Comparison of ENCODE assay signal across 16 cellular contexts in genomic region chr11:76773921-76774361, GRCh38. TPM values are rescaled to one million over a fixed set of nuclear protein-coding genes. Genes with fewer than 3 reads are reported as not detected.
A peak's percentile ranks its signal among the peaks of the same experiment; 100 is the strongest.
DNase-seq lines count a peak whose midpoint lies in the region; ATAC-seq and TF ChIP-seq lines count a peak whose summit lies in the region.
"Had no signal": no experiment of that assay in that cellular context is flagged by ENCODE, and none has a peak within 500 bp of the region (broad histone marks: within the 10 kb centered on the region; RNA-seq: fewer than 3 reads in every experiment).

No MANE protein-coding gene starts in this region.

- TF ChIP-seq CTCF in IMR-90 (conservative IDR thresholded peaks at IDR 0.05; ENCODE audit: low read depth, low read length) (no peak), mammary epithelial cell (conservative IDR thresholded peaks at IDR 0.05 in 1 of 2, IDR thresholded peaks at IDR 0.05 in 1 of 2; ENCODE audit: extremely low read depth in 1 of 2, insufficient read depth in 1 of 2, low read depth in 1 of 2, low read length in 2 of 2) (no peak), thyroid gland (IDR thresholded peaks at IDR 0.05) (no peak)

- H2BK20ac ChIP-seq in IMR-90 (ENCODE audit: low read depth, low read length): no peak overlapping the region

- no peak overlapping the region for H4K91ac ChIP-seq in IMR-90 (ENCODE audit: insufficient read depth, low read depth, low read length)

- H2AK5ac ChIP-seq in IMR-90 (ENCODE audit: low read depth, low read length): peak overlapping the region; percentile 28; the same call in 1 of the 2 replicates

- H2AK9ac ChIP-seq in IMR-90 (replicated peaks; ENCODE audit: low read depth, low read length, poor library complexity): no peak overlapping the region

- H4K5ac ChIP-seq in IMR-90 (ENCODE audit: low read depth, low read length): no peak overlapping the region

- ATAC-seq in IMR-90 (ENCODE audit: low read depth): no peak
- ATAC-seq: activated T-cell treated with anti-CD3 and anti-CD28 coated beads, Interleukin-2, amount 50 U/mL, for 72 hours had no signal

- no peak for TF ChIP-seq RAD21 in IMR-90 (IDR thresholded peaks at IDR 0.05; ENCODE audit: low read length)

- dilution Hi-C loops in IMR-90 (cut with HindIII; ENCODE audit: low sequenced_read_pairs, unreplicated experiment): no loop called here
- dilution Hi-C loops in mammary epithelial cell (cut with HindIII; ENCODE audit: low sequenced_read_pairs): no loop called here

- no peak overlapping the region for H3K4ac ChIP-seq in IMR-90 (ENCODE audit: low read depth, low read length)

- H3K4me1 Mint-ChIP-seq in immature natural killer cell: no peaks in the 10 kb centered on the region

- H3K36me3 ChIP-seq in IMR-90 (ENCODE audit: control insufficient read depth, insufficient read depth, low read length): no peaks in the 10 kb centered on the region
- no peaks in the 10 kb centered on the region for H3K36me3 ChIP-seq in mammary epithelial cell (ENCODE audit: insufficient read depth, low read length)
- no peaks in the 10 kb centered on the region for H3K36me3 ChIP-seq in thyroid gland
- H3K36me3 ChIP-seq: BLaER1, colonic mucosa had no signal

- no peak for TF ChIP-seq POLR2A in IMR-90 (IDR thresholded peaks at IDR 0.05; ENCODE audit: low read depth, low read length)
- peak in 1 of 2 donors; percentile 50 for TF ChIP-seq POLR2A in thyroid gland (IDR thresholded peaks at IDR 0.05)

- H3K4me3 ChIP-seq in IMR-90 (ENCODE audit: insufficient read depth, low read depth, low read length) (no peak overlapping the region), mammary epithelial cell (replicated peaks in 1 of 3; ENCODE audit: insufficient read depth in 1 of 3, low read depth in 2 of 3, low read length in 3 of 3) (no peak overlapping the region), thyroid gland (replicated peaks in 1 of 3) (no peak overlapping the region)
- H3K4me3 ChIP-seq: BLaER1, colonic mucosa, lung had no signal

- H2BK15ac ChIP-seq in IMR-90 (ENCODE audit: low read depth, low read length): 0 out of 3 replicates have a peak overlapping the region, but pooled peaks have one; percentile 20

- no peak overlapping the region for H4K8ac ChIP-seq in IMR-90 (ENCODE audit: low read depth in 2 of 2, low read length in 2 of 2)

- H3K4me2 ChIP-seq in IMR-90 (ENCODE audit: low read depth, low read length) (no peak overlapping the region), mammary epithelial cell (ENCODE audit: insufficient read depth, low read depth, low read length) (no peak overlapping the region)
- H3K4me2 ChIP-seq: BLaER1 had no signal

- no peak overlapping the region for H3K27ac Mint-ChIP-seq in immature natural killer cell
- H3K27ac Mint-ChIP-seq: activated T-cell treated with anti-CD3 and anti-CD28 coated beads, Interleukin-2, amount 50 U/mL, for 72 hours had no signal

- H3K9me3 ChIP-seq in IMR-90 (ENCODE audit: control insufficient read depth, insufficient read depth, low read length): peaks cover 7% of the 10 kb centered on the region
- peaks cover 10% of the 10 kb centered on the region for H3K9me3 ChIP-seq in mammary epithelial cell (replicated peaks; ENCODE audit: insufficient read depth, low read length)
- no peaks in the 10 kb centered on the region for H3K9me3 ChIP-seq in thyroid gland
- H3K9me3 ChIP-seq: colonic mucosa had no signal

- H3K18ac ChIP-seq in IMR-90 (ENCODE audit: low read depth, low read length): no peak overlapping the region

- H3K9me3 Mint-ChIP-seq in immature natural killer cell: peaks cover 17 to 30% (median 22%) of the 10 kb centered on the region in 6 donors

- H3K4me1 ChIP-seq in IMR-90 (ENCODE audit: control insufficient read depth, insufficient read depth, low read length) (peaks cover 33% of the 10 kb centered on the region), mammary epithelial cell (ENCODE audit: insufficient read depth, low read length) (peaks cover 37% of the 10 kb centered on the region), thyroid gland (peaks cover 61% of the 10 kb centered on the region in 2 donors)

- H3K23ac ChIP-seq in IMR-90 (ENCODE audit: low read depth, low read length): no peak overlapping the region

- no peaks in the 10 kb centered on the region for H3K79me1 ChIP-seq in IMR-90 (ENCODE audit: low read depth in 1 of 2, low read length in 2 of 2)

- CTCF ChIA-PET in IMR-90 (lab: Yijun Ruan, JAX): no interaction called here
- CTCF ChIA-PET in mammary epithelial cell (lab: Charles Lee; ENCODE audit: low non-redundant PET): no interaction called here

- peaks cover 18% of the 10 kb centered on the region for H3K9me1 ChIP-seq in IMR-90 (ENCODE audit: insufficient read depth, low read length)

- H3K79me2 ChIP-seq in mammary epithelial cell (ENCODE audit: insufficient read depth, low read length): no peaks in the 10 kb centered on the region

- H4K20me1 ChIP-seq in IMR-90 (ENCODE audit: insufficient read depth, low read length) (peaks cover 7% of the 10 kb centered on the region; the same call in 1 of the 2 replicates), mammary epithelial cell (ENCODE audit: insufficient read depth, low read length) (no peaks in the 10 kb centered on the region)
- H4K20me1 ChIP-seq: BLaER1 had no signal

- no peak overlapping the region for H3K27ac ChIP-seq in IMR-90 (ENCODE audit: insufficient read depth, low read length)
- H3K27ac ChIP-seq in mammary epithelial cell (ENCODE audit: insufficient read depth, low read depth, low read length): no peak overlapping the region
- H3K27ac ChIP-seq in thyroid gland: peak overlapping the region; percentile 95 to 97 (median 96)
- H3K27ac ChIP-seq: BLaER1, colonic mucosa had no signal

- no peak overlapping the region for H3K56ac ChIP-seq in IMR-90 (ENCODE audit: extremely low read depth, insufficient read depth, low read length)

- peaks cover 0 to 16% (median 12%) of the 10 kb centered on the region in 3 donors for H3K36me3 Mint-ChIP-seq in immature natural killer cell

- H2BK120ac ChIP-seq in IMR-90 (ENCODE audit: low read depth, low read length): no peak overlapping the region

- H3K27me3 Mint-ChIP-seq in immature natural killer cell (ENCODE audit: low read depth in 3 of 3): peaks cover 3 to 9% (median 7%) of the 10 kb centered on the region in 3 donors

- H3K27me3 ChIP-seq in IMR-90 (ENCODE audit: control insufficient read depth, insufficient read depth, low read length) (peaks cover 4% of the 10 kb centered on the region; the same call in 1 of the 2 replicates), mammary epithelial cell (ENCODE audit: insufficient read depth, low read length) (no peaks in the 10 kb centered on the region), thyroid gland (no peaks in the 10 kb centered on the region)
- H3K27me3 ChIP-seq: BLaER1, colonic mucosa had no signal

- no peak overlapping the region for H3K9ac ChIP-seq in IMR-90 (ENCODE audit: low read depth, low read length)
- H3K9ac ChIP-seq in mammary epithelial cell (ENCODE audit: insufficient read depth, low read length): no peak overlapping the region
- H3K9ac ChIP-seq: BLaER1 had no signal

- WGBS in IMR-90 (ENCODE audit: extremely low coverage in 2 of 2, insufficient read length in 1 of 2), 2 experiments: 100% methylated on average over 1 of the region's 2 CpGs; no CpG with 5 or more reads in 1 of the 2 experiments
- WGBS in mammary epithelial cell (ENCODE audit: low coverage, missing lambda C conversion rate): 33% methylated on average over 2 of the region's 2 CpGs
- 75 to 79% methylated on average over 2 of the region's 2 CpGs for WGBS in thyroid gland, 2 donors

- in situ Hi-C loops in IMR-90 (cut with MboI; ENCODE audit: low sequenced_read_pairs): no loop called here
- in situ Hi-C loops in mammary epithelial cell (cut with MboI; ENCODE audit: low sequenced_read_pairs in 2 of 2): no loop called here

- POLR2A ChIA-PET in IMR-90 (lab: Charles Lee; ENCODE audit: unreplicated experiment): no interaction called here

- DNase-seq in IMR-90: no peak
- DNase-seq in mammary epithelial cell: peak; percentile 61
- DNase-seq in left kidney (ENCODE audit: low read depth, low spot score): peak; percentile 44
- DNase-seq in thyroid gland: peak; percentile 65 to 79
- DNase-seq in DMS79 (lab: John Stamatoyannopoulos, UW): no peak
- no peak for DNase-seq in SIG-M5 (lab: John Stamatoyannopoulos, UW)
- no peak for DNase-seq in immature natural killer cell
- DNase-seq: activated CD4-positive, alpha-beta T cell treated with anti-CD3 and anti-CD28 coated beads, Interleukin-2, amount 50 U/mL, for 1 hour; activated T-cell treated with anti-CD3 and anti-CD28 coated beads, Interleukin-2, amount 50 U/mL, for 72 hours; colonic mucosa; NCI-H187 treated with DMSO at 0.1 percent for 48 hours; SHP77; stimulated activated naive CD4-positive, alpha-beta T cell had no signal

- no peak overlapping the region for H2AFZ ChIP-seq in IMR-90 (replicated peaks; ENCODE audit: low read length, poor library complexity)
- H2AFZ ChIP-seq in mammary epithelial cell (ENCODE audit: low read depth, low read length): peak overlapping the region; percentile 61

- no peak overlapping the region for H3K4me3 Mint-ChIP-seq in immature natural killer cell
- H3K4me3 Mint-ChIP-seq: activated T-cell treated with anti-CD3 and anti-CD28 coated beads, Interleukin-2, amount 50 U/mL, for 72 hours; neural crest cell had no signal

- no peak overlapping the region for H2BK5ac ChIP-seq in IMR-90 (ENCODE audit: low read depth, low read length, poor library complexity, severe bottlenecking)

- no peak overlapping the region for H3K14ac ChIP-seq in IMR-90 (replicated peaks; ENCODE audit: low read depth, low read length)

- BruUV-seq in IMR-90 (replicated peaks; lab: Mats Ljungman, UMichigan) (no TSS peak), mammary epithelial cell (replicated peaks; lab: Mats Ljungman, UMichigan) (no TSS peak)

- intact Hi-C loops in IMR-90 (cut with micrococcal nuclease): no loop called here
- intact Hi-C loops in mammary epithelial cell (cut with micrococcal nuclease): no loop called here
- intact Hi-C loops in thyroid gland (cut with DNase I): no loop called here

TF ChIP-seq in IMR-90, 13 proteins besides CTCF, POLR2A, EP300 and RAD21:
- TF ChIP-seq CHD1 (IDR thresholded peaks at IDR 0.05; ENCODE audit: low read depth, low read length) (no peak), MAZ (IDR thresholded peaks at IDR 0.05; ENCODE audit: borderline replicate concordance, low read depth, low read length) (no peak)
TF ChIP-seq in IMR-90: peak in this region for 0.

RNA-seq across cellular contexts. Expression of gene TSKU, which starts 9.2 kb away (rescaled TPM):
- total RNA-seq in IMR-90 (2012; rRNA removed) (6.4 and 6.8 TPM in 2 replicates), mammary epithelial cell (10 to 100 TPM; 41.3 to 49.6 TPM), thyroid gland (100 to 1,000 TPM in 2 of 4 donors, 10 to 100 TPM in 2; 95.6 to 152 (median 99.2) TPM)
- polyA plus RNA-seq in IMR-90 (2012; rRNA removed) (26.6 and 28.7 TPM in 2 replicates), mammary epithelial cell (51.9 TPM), immature natural killer cell (not detected)
- 13.1 and 43.5 TPM in 2 replicates for polyA plus RNA-seq in IMR-90 (2012; cell fraction: cytosol; rRNA removed)
- polyA plus RNA-seq in IMR-90 (2012; cell fraction: nucleus; rRNA removed; ENCODE audit: low replicate concordance): 11.3 and 20.6 TPM in 2 replicates
- 57.2 TPM for polyA minus RNA-seq in mammary epithelial cell

Comparison
In these comparisons a context has a peak if more than half of its experiments do, and no peak if none do; other contexts are left out.
1. DNase-seq: peak in mammary epithelial cell (single experiment), left kidney (single experiment) and thyroid gland (2 of 2); none in IMR-90 (single experiment), DMS79 (single experiment), SIG-M5 (single experiment) and immature natural killer cell (0 of 3).
2. H3K27ac ChIP-seq: peak in thyroid gland (3 of 3); none in IMR-90 (single experiment) and mammary epithelial cell (single experiment).